Comparison of ENCODE assay signal across 8 cellular contexts in genomic region chr5:138032572-138033274, GRCh38. TPM values are rescaled to one million over a fixed set of nuclear protein-coding genes. Genes with fewer than 3 reads are reported as not detected.
DNase-seq lines count a peak whose midpoint lies in the region; ATAC-seq and TF ChIP-seq lines count a peak whose summit lies in the region.

Gene FAM13B (minus strand): TSS chr5:138033079. CDS start chr5:138019111, 13,968 bp downstream.

- TF ChIP-seq CTCF in Calu3 (IDR thresholded peaks at IDR 0.05; ENCODE audit: unreplicated experiment): no peak

- WGBS in esophagus, 2 donors: 0% methylated on average over 55 to 75 of the region's 76 CpGs

- no peaks in the 10 kb centered on the region for H3K9me3 Mint-ChIP-seq in Calu3 (ENCODE audit: low read depth, unreplicated experiment)
- no peaks in the 10 kb centered on the region for H3K9me3 Mint-ChIP-seq in stimulated activated effector memory CD8-positive, alpha-beta T cell treated with anti-CD3 and anti-CD28 coated beads, Interleukin-12 subunit alpha, Interleukin-12 subunit beta, amount 100 ng/mL, for 72 hours

- no TSS peak for BruUV-seq in Calu3 (replicated peaks; lab: Mats Ljungman, UMichigan)

- H3K27ac ChIP-seq in esophagus (ENCODE audit: low read depth in 2 of 2, low read length in 1 of 2): peak within 1 kb of the TSS; percentile 99 to 100

- H3K27me3 Mint-ChIP-seq in Calu3 (ENCODE audit: unreplicated experiment): no peaks in the 10 kb centered on the region

- peak; percentile 53 for ATAC-seq in GM21423 (IDR thresholded peaks at IDR 0.05; ENCODE audit: unreplicated experiment)
- peak; percentile 85 for ATAC-seq in stimulated activated effector memory CD8-positive, alpha-beta T cell treated with anti-CD3 and anti-CD28 coated beads, Interleukin-12 subunit alpha, Interleukin-12 subunit beta, amount 100 ng/mL, for 72 hours

- no peaks in the 10 kb centered on the region for H3K9me3 ChIP-seq in esophagus (ENCODE audit: control insufficient read depth in 2 of 2, insufficient read depth in 1 of 2, low read depth in 1 of 2, low read length in 1 of 2)

- peaks cover 0 to 3% of the 10 kb centered on the region in 2 donors for H3K4me1 ChIP-seq in esophagus (ENCODE audit: control insufficient read depth in 2 of 2, insufficient read depth in 2 of 2, low read length in 1 of 2)

- H3K36me3 ChIP-seq in esophagus (ENCODE audit: control insufficient read depth in 2 of 2, insufficient read depth in 2 of 2, low read length in 1 of 2): no peaks in the 10 kb centered on the region

- CTCF ChIA-PET in Calu3 (lab: Charles Lee): interaction anchor here (0.5 to 1.5 kb wide), 4 partner anchors 10 to 145 kb away, joined by 3 to 6 read pairs (median 3); no protein-coding TSS in a partner anchor

- peak within 1 kb of the TSS; percentile 98 for H3K27ac Mint-ChIP-seq in Calu3 (ENCODE audit: unreplicated experiment)
- peak within 1 kb of the TSS; percentile 98 for H3K27ac Mint-ChIP-seq in stimulated activated effector memory CD8-positive, alpha-beta T cell treated with anti-CD3 and anti-CD28 coated beads, Interleukin-12 subunit alpha, Interleukin-12 subunit beta, amount 100 ng/mL, for 72 hours

- H3K4me3 Mint-ChIP-seq in Calu3 (ENCODE audit: low read depth, unreplicated experiment): peak within 1 kb of the TSS; percentile 100
- H3K4me3 Mint-ChIP-seq in stimulated activated effector memory CD8-positive, alpha-beta T cell treated with anti-CD3 and anti-CD28 coated beads, Interleukin-12 subunit alpha, Interleukin-12 subunit beta, amount 100 ng/mL, for 72 hours: peak within 1 kb of the TSS; percentile 99

- peak within 1 kb of the TSS; percentile 89 to 99 for H3K4me3 ChIP-seq in esophagus (ENCODE audit: low read depth in 1 of 2, low read length in 2 of 2)

- H3K4me1 Mint-ChIP-seq in Calu3 (ENCODE audit: low read depth, unreplicated experiment): peaks cover 44% of the 10 kb centered on the region
- H3K4me1 Mint-ChIP-seq in stimulated activated effector memory CD8-positive, alpha-beta T cell treated with anti-CD3 and anti-CD28 coated beads, Interleukin-12 subunit alpha, Interleukin-12 subunit beta, amount 100 ng/mL, for 72 hours: peaks cover 56% of the 10 kb centered on the region

- DNase-seq in Calu3 (peak; percentile 85), HUDEP-2 (lab: John Stamatoyannopoulos, UW; ENCODE audit: unreplicated experiment in 76 of 76) (peak in 70 of 76 experiments; percentile 19 to 92 (median 70)), myocyte (ENCODE audit: low read depth) (peak; percentile 70)
- DNase-seq in activated T-cell treated with anti-CD3 and anti-CD28 coated beads, Interleukin-2, amount 50 U/mL, for 1 hour: peak; percentile 82
- peak; percentile 70 to 94 for DNase-seq in stimulated activated effector memory CD8-positive, alpha-beta T cell treated with anti-CD3 and anti-CD28 coated beads, Interleukin-12 subunit alpha, Interleukin-12 subunit beta, amount 100 ng/mL, for 72 hours (ENCODE audit: low spot score in 2 of 2)

- H3K27me3 ChIP-seq in esophagus (ENCODE audit: control insufficient read depth in 1 of 2, insufficient read depth in 2 of 2, low read length in 2 of 2): no peaks in the 10 kb centered on the region

- H3K36me3 Mint-ChIP-seq in Calu3 (ENCODE audit: insufficient read depth, unreplicated experiment): peaks cover 40% of the 10 kb centered on the region
- peaks cover 32% of the 10 kb centered on the region for H3K36me3 Mint-ChIP-seq in stimulated activated effector memory CD8-positive, alpha-beta T cell treated with anti-CD3 and anti-CD28 coated beads, Interleukin-12 subunit alpha, Interleukin-12 subunit beta, amount 100 ng/mL, for 72 hours

- intact Hi-C loops in Calu3 (cut with micrococcal nuclease; ENCODE audit: unreplicated experiment): no loop called here

TF ChIP-seq in PFSK-1, 5 proteins besides CTCF, POLR2A, EP300 and RAD21:
- peak; percentile 90 for TF ChIP-seq POLR2AphosphoS5 (IDR thresholded peaks at IDR 0.05; ENCODE audit: low read depth, low read length)
- no peak for TF ChIP-seq FOXP2 (optimal IDR thresholded peaks at IDR 0.05; ENCODE audit: borderline replicate concordance, extremely low read depth, extremely low read length, insufficient read depth)
- TF ChIP-seq REST (IDR thresholded peaks at IDR 0.05; ENCODE audit: insufficient read depth in 1 of 2, low read depth in 2 of 2, low read length in 2 of 2): no peak
- 0 out of 2 replicates have a peak, but pooled peaks have one; percentile 57 for TF ChIP-seq TAF1 (IDR thresholded peaks at IDR 0.05; ENCODE audit: borderline replicate concordance, insufficient read depth, low read length)
- no peak for TF ChIP-seq SIN3A (IDR thresholded peaks at IDR 0.05; ENCODE audit: borderline replicate concordance, insufficient read depth, low read length)

RNA-seq across cellular contexts. Expression of gene FAM13B, which starts in this region (rescaled TPM):
- total RNA-seq in Calu3 (2022): 34.9 and 42.5 TPM in 2 replicates
- 4.1 TPM for polyA plus RNA-seq in PFSK-1 (2012; ENCODE audit: insufficient read length, low read depth)
- polyA plus RNA-seq in esophagus: 1 to 10 TPM; 5.0 to 6.3 TPM
- 14.0 and 20.6 TPM in 2 replicates for total RNA-seq in myocyte
- 18.9 TPM for polyA plus RNA-seq in myocyte (2012)

Comparison
In these comparisons a context has a peak if more than half of its experiments do, and no peak if none do; other contexts are left out.
1. Peak in every context shown above with its lines: DNase-seq, ATAC-seq, H3K4me3 ChIP-seq and H3K27ac ChIP-seq.